39 cellular contexts compared by ENCODE assay signal in the genomic region with DNA sequence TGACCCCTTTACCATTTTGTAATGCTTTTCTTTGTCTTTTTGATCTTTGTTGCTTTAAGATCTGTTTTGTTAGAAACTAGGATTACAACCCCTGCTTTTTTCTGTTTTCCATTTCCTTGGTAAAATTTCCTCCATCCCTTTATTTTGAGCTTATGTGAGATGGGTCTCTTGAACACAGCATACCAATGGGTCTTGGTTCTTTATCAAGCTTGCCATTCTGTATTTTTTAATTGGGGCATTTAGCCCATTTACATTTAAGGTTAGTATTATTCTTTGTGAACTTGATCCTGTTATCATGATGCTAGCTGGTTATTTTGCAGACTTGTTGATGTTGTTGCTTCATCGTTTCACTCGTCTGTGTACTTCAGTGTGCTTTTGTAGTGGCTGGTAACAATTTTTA.
"Had no signal": no experiment of that assay in that cellular context is flagged by ENCODE, and none has a peak within 500 bp of the region (broad histone marks: within the 10 kb centered on the region; RNA-seq: fewer than 3 reads in every experiment).

No MANE protein-coding gene starts in this region.

- FAIRE-seq: bronchial epithelial cell had no signal

- H3K27me3 Mint-ChIP-seq: activated naive CD4-positive, alpha-beta T cell treated with anti-CD3 and anti-CD28 coated beads, Interleukin-2, amount 10 ng/mL, durations not matched to agents 7 days and 5 days; activated naive CD4-positive, alpha-beta T cell treated with anti-CD3 and anti-CD28 coated beads, Interleukin-2, amount 50 U/mL, for 24 hours; activated naive CD8-positive, alpha-beta T cell; activated naive CD8-positive, alpha-beta T cell treated with anti-CD3 and anti-CD28 coated beads for 36 hours; activated naive CD8-positive, alpha-beta T cell treated with anti-CD3 and anti-CD28 coated beads, Interleukin-2, amount 10 ng/mL, durations not matched to agents 7 days and 5 days; activated naive CD8-positive, alpha-beta T cell treated with anti-CD3 and anti-CD28 coated beads, Interleukin-2, amount 50 U/mL, for 24 hours; activated T-cell treated with anti-CD3 and anti-CD28 coated beads, Interleukin-2, amount 50 U/mL, for 24 hours; activated T-helper 17 cell treated with anti-CD3 and anti-CD28 coated beads, Interleukin-2, amount 50 U/mL, for 72 hours; central memory CD8-positive, alpha-beta T cell had no signal

- ATAC-seq: activated naive CD4-positive, alpha-beta T cell treated with anti-CD3 and anti-CD28 coated beads, Interleukin-2, amount 50 U/mL, for 72 hours; activated naive CD8-positive, alpha-beta T cell treated with anti-CD3 and anti-CD28 coated beads, Interleukin-2, amount 50 U/mL, for 24 hours; activated T-cell treated with anti-CD3 and anti-CD28 coated beads, Interleukin-2, amount 50 U/mL, for 4 hours; activated T-cell treated with anti-CD3 and anti-CD28 coated beads, Interleukin-2, amount 50 U/mL, for 72 hours; activated T-helper 17 cell treated with anti-CD3 and anti-CD28 coated beads, Interleukin-2, amount 50 U/mL, for 72 hours; body of pancreas had no signal

- H3K4me1 Mint-ChIP-seq: activated naive CD4-positive, alpha-beta T cell treated with anti-CD3 and anti-CD28 coated beads, Interleukin-2, amount 10 ng/mL, durations not matched to agents 7 days and 5 days; activated naive CD4-positive, alpha-beta T cell treated with anti-CD3 and anti-CD28 coated beads, Interleukin-2, amount 50 U/mL, for 24 hours; activated naive CD8-positive, alpha-beta T cell treated with anti-CD3 and anti-CD28 coated beads for 36 hours; activated naive CD8-positive, alpha-beta T cell treated with anti-CD3 and anti-CD28 coated beads, Interleukin-2, amount 10 ng/mL, durations not matched to agents 7 days and 5 days; activated naive CD8-positive, alpha-beta T cell treated with anti-CD3 and anti-CD28 coated beads, Interleukin-2, amount 50 U/mL, for 24 hours; activated T-helper 17 cell treated with anti-CD3 and anti-CD28 coated beads, Interleukin-2, amount 50 U/mL, for 72 hours; central memory CD8-positive, alpha-beta T cell had no signal

- H3K27ac ChIP-seq: adrenal gland, ascending aorta, body of pancreas, brain microvascular endothelial cell, breast epithelium, cardiac muscle cell had no signal

- H3K36me3 ChIP-seq: adrenal gland, ascending aorta, brain microvascular endothelial cell, breast epithelium, cardiac muscle cell had no signal

- DNase-seq: activated effector memory CD4-positive, alpha-beta T cell treated with anti-CD3 and anti-CD28 coated beads, Interleukin-2, amount 50 U/mL, for 16 hours; activated effector memory CD4-positive, alpha-beta T cell treated with Interleukin-2 at 50 U/mL for 16 hours; activated gamma-delta T cell; activated gamma-delta T cell treated with Interleukin-2 at 50 U/mL for 16 hours; activated naive CD4-positive, alpha-beta T cell; activated naive CD4-positive, alpha-beta T cell treated with anti-CD3 and anti-CD28 coated beads for 36 hours; activated naive CD4-positive, alpha-beta T cell treated with anti-CD3 and anti-CD28 coated beads, Interleukin-2, amount 10 ng/mL, durations not matched to agents 7 days and 5 days; activated naive CD4-positive, alpha-beta T cell treated with anti-CD3 and anti-CD28 coated beads, Interleukin-2, amount 50 U/mL, for 16 hours; activated naive CD4-positive, alpha-beta T cell treated with Interleukin-2 at 50 U/mL for 16 hours; activated naive CD8-positive, alpha-beta T cell treated with anti-CD3 and anti-CD28 coated beads for 36 hours; activated naive CD8-positive, alpha-beta T cell treated with anti-CD3 and anti-CD28 coated beads, Interleukin-2, amount 10 ng/mL, durations not matched to agents 7 days and 5 days; activated naive CD8-positive, alpha-beta T cell treated with anti-CD3 and anti-CD28 coated beads, Interleukin-2, amount 50 U/mL, for 24 hours; activated T-cell treated with anti-CD3 and anti-CD28 coated beads, Interleukin-2, amount 50 U/mL, for 1 hour; activated T-cell treated with anti-CD3 and anti-CD28 coated beads, Interleukin-2, amount 50 U/mL, for 24 hours; activated T-cell treated with anti-CD3 and anti-CD28 coated beads, Interleukin-2, amount 50 U/mL, for 4 hours; activated T-cell treated with anti-CD3 and anti-CD28 coated beads, Interleukin-2, amount 50 U/mL, for 48 hours; activated T-cell treated with anti-CD3 and anti-CD28 coated beads, Interleukin-2, amount 50 U/mL, for 72 hours; adrenal gland; amniotic stem cell; amygdala; anterior cingulate cortex; aorta; body of pancreas; brain microvascular endothelial cell; caudate nucleus; central memory CD4-positive, alpha-beta T cell; cerebellar nuclear complex had no signal

- H3K27me3 ChIP-seq: adrenal gland, ascending aorta, body of pancreas, brain microvascular endothelial cell, breast epithelium, cardiac muscle cell had no signal

- H3K4me3 ChIP-seq: adrenal gland, ascending aorta, body of pancreas, breast epithelium, cardiac muscle cell had no signal

- H3K4me3 Mint-ChIP-seq: activated naive CD4-positive, alpha-beta T cell treated with anti-CD3 and anti-CD28 coated beads for 36 hours; activated naive CD4-positive, alpha-beta T cell treated with anti-CD3 and anti-CD28 coated beads, Interleukin-2, amount 10 ng/mL, durations not matched to agents 7 days and 5 days; activated naive CD4-positive, alpha-beta T cell treated with anti-CD3 and anti-CD28 coated beads, Interleukin-2, amount 50 U/mL, for 24 hours; activated naive CD8-positive, alpha-beta T cell; activated naive CD8-positive, alpha-beta T cell treated with anti-CD3 and anti-CD28 coated beads for 36 hours; activated naive CD8-positive, alpha-beta T cell treated with anti-CD3 and anti-CD28 coated beads, Interleukin-2, amount 10 ng/mL, durations not matched to agents 7 days and 5 days; activated naive CD8-positive, alpha-beta T cell treated with anti-CD3 and anti-CD28 coated beads, Interleukin-2, amount 50 U/mL, for 24 hours; activated T-cell treated with anti-CD3 and anti-CD28 coated beads, Interleukin-2, amount 50 U/mL, for 24 hours; activated T-cell treated with anti-CD3 and anti-CD28 coated beads, Interleukin-2, amount 50 U/mL, for 4 hours; activated T-cell treated with anti-CD3 and anti-CD28 coated beads, Interleukin-2, amount 50 U/mL, for 72 hours; activated T-helper 1 cell treated with anti-CD3 and anti-CD28 coated beads, Interleukin-12 subunit alpha, Interleukin-12 subunit beta, Interleukin-2, Interleukin-4 antibody, amounts not matched to agents 30 ng/mL and 10 ng/mL and 1 ng/mL, durations not matched to agents 14 hours and 24 hours and 36 hours; activated T-helper 17 cell treated with anti-CD3 and anti-CD28 coated beads, Interleukin-2, amount 50 U/mL, for 72 hours; brain; central memory CD8-positive, alpha-beta T cell had no signal

- H3K36me3 Mint-ChIP-seq: activated naive CD4-positive, alpha-beta T cell treated with anti-CD3 and anti-CD28 coated beads, Interleukin-2, amount 10 ng/mL, durations not matched to agents 7 days and 5 days; activated naive CD4-positive, alpha-beta T cell treated with anti-CD3 and anti-CD28 coated beads, Interleukin-2, amount 50 U/mL, for 24 hours; activated naive CD8-positive, alpha-beta T cell; activated naive CD8-positive, alpha-beta T cell treated with anti-CD3 and anti-CD28 coated beads for 36 hours; activated naive CD8-positive, alpha-beta T cell treated with anti-CD3 and anti-CD28 coated beads, Interleukin-2, amount 10 ng/mL, durations not matched to agents 7 days and 5 days had no signal

- H3K9me3 ChIP-seq: adrenal gland, body of pancreas had no signal

- H3K9me3 Mint-ChIP-seq: activated naive CD4-positive, alpha-beta T cell treated with anti-CD3 and anti-CD28 coated beads, Interleukin-2, amount 50 U/mL, for 24 hours had no signal

- H3K4me1 ChIP-seq: adrenal gland, ascending aorta, body of pancreas, breast epithelium had no signal

- H3K27ac Mint-ChIP-seq: activated naive CD4-positive, alpha-beta T cell treated with anti-CD3 and anti-CD28 coated beads for 36 hours; activated naive CD4-positive, alpha-beta T cell treated with anti-CD3 and anti-CD28 coated beads, Interleukin-2, amount 10 ng/mL, durations not matched to agents 7 days and 5 days; activated naive CD4-positive, alpha-beta T cell treated with anti-CD3 and anti-CD28 coated beads, Interleukin-2, amount 50 U/mL, for 24 hours; activated naive CD4-positive, alpha-beta T cell treated with anti-CD3 and anti-CD28 coated beads, Interleukin-2, amount 50 U/mL, for 72 hours; activated naive CD8-positive, alpha-beta T cell; activated naive CD8-positive, alpha-beta T cell treated with anti-CD3 and anti-CD28 coated beads for 36 hours; activated naive CD8-positive, alpha-beta T cell treated with anti-CD3 and anti-CD28 coated beads, Interleukin-2, amount 10 ng/mL, durations not matched to agents 7 days and 5 days; activated naive CD8-positive, alpha-beta T cell treated with anti-CD3 and anti-CD28 coated beads, Interleukin-2, amount 50 U/mL, for 24 hours; activated T-cell treated with anti-CD3 and anti-CD28 coated beads, Interleukin-2, amount 50 U/mL, for 24 hours; activated T-cell treated with anti-CD3 and anti-CD28 coated beads, Interleukin-2, amount 50 U/mL, for 72 hours; activated T-helper 1 cell treated with anti-CD3 and anti-CD28 coated beads, Interleukin-12 subunit alpha, Interleukin-12 subunit beta, Interleukin-2, Interleukin-4 antibody, amounts not matched to agents 30 ng/mL and 10 ng/mL and 1 ng/mL, durations not matched to agents 14 hours and 24 hours and 36 hours; activated T-helper 17 cell treated with anti-CD3 and anti-CD28 coated beads, Interleukin-2, amount 50 U/mL, for 72 hours; activated T-helper 2 cell treated with anti-CD3 and anti-CD28 coated beads, Interferon-gamma antibody, Interleukin-2, Interleukin-4, amounts not matched to agents 10 μg/mL and 5 μg/mL and 100 μg/mL, durations not matched to agents 14 hours and 24 hours and 36 hours; brain had no signal
